11 cellular contexts compared by ENCODE assay signal in genomic region chr16:83701494-83701893, GRCh38.
DNase-seq lines count a peak whose midpoint lies in the region; FAIRE-seq and TF ChIP-seq lines count a peak whose summit lies in the region.
"Had no signal": no experiment of that assay in that cellular context is flagged by ENCODE, and none has a peak within 500 bp of the region (broad histone marks: within the 10 kb centered on the region; RNA-seq: fewer than 3 reads in every experiment).

No MANE protein-coding gene starts in this region.

- H3K4me3 Mint-ChIP-seq in mesothelial cell of epicardium: no peak overlapping the region

- TF ChIP-seq CTCF in adrenal gland (IDR thresholded peaks at IDR 0.05): no peak
- TF ChIP-seq CTCF in mesothelial cell of epicardium (IDR thresholded peaks at IDR 0.05; ENCODE audit: unreplicated experiment): no peak
- TF ChIP-seq CTCF in ascending aorta (IDR thresholded peaks at IDR 0.05): no peak
- TF ChIP-seq CTCF in spleen (IDR thresholded peaks at IDR 0.05 in 8 of 11, conservative IDR thresholded peaks at IDR 0.05 in 3 of 11): no peak

- intact Hi-C loops in adrenal gland (cut with DNase I) (no loop called here), ascending aorta (cut with DNase I) (no loop called here), spleen (cut with DNase I; ENCODE audit: low total_unique reads) (no loop called here)

- H3K27ac ChIP-seq in adrenal gland: no peak overlapping the region
- no peak overlapping the region for H3K27ac ChIP-seq in ascending aorta
- no peak overlapping the region for H3K27ac ChIP-seq in spleen

- no peaks in the 10 kb centered on the region for H3K4me1 ChIP-seq in adrenal gland (replicated peaks in 1 of 2)
- no peaks in the 10 kb centered on the region for H3K4me1 ChIP-seq in ascending aorta
- no peaks in the 10 kb centered on the region for H3K4me1 ChIP-seq in spleen

- 29 to 42% (median 37%) methylated on average over 9 of the region's 9 CpGs for WGBS in adrenal gland, 4 donors
- 28 to 49% (median 45%) methylated on average over 9 of the region's 9 CpGs for WGBS in spleen, 5 donors

- no peak overlapping the region for H3K27ac Mint-ChIP-seq in mesothelial cell of epicardium

- TF ChIP-seq POLR2A in adrenal gland (IDR thresholded peaks at IDR 0.05) (no peak), GM12891 (IDR thresholded peaks at IDR 0.05; ENCODE audit: low read depth, low read length) (no peak), spleen (IDR thresholded peaks at IDR 0.05) (no peak)

- H3K27me3 Mint-ChIP-seq in mesothelial cell of epicardium (ENCODE audit: low read depth): peaks cover 13% of the 10 kb centered on the region

- no peaks in the 10 kb centered on the region for H3K9me3 Mint-ChIP-seq in mesothelial cell of epicardium

- no peaks in the 10 kb centered on the region for H3K4me1 Mint-ChIP-seq in mesothelial cell of epicardium

- H3K9me3 ChIP-seq in adrenal gland (replicated peaks in 1 of 3) (no peaks in the 10 kb centered on the region), ascending aorta (no peaks in the 10 kb centered on the region), spleen (no peaks in the 10 kb centered on the region)

- no peak for FAIRE-seq in GM12891 (lab: Jason Lieb, UNC)
- FAIRE-seq: keratinocyte had no signal

- no peaks in the 10 kb centered on the region for H3K27me3 ChIP-seq in adrenal gland
- H3K27me3 ChIP-seq in ascending aorta: no peaks in the 10 kb centered on the region
- H3K27me3 ChIP-seq in spleen (replicated peaks in 1 of 7): peaks cover 0 to 5% (median 0%) of the 10 kb centered on the region in 7 donors

- DNase-seq in GM03348 (ENCODE audit: low spot score) (peak; percentile 68), Kasumi-1 (lab: John Stamatoyannopoulos, UW) (peak; percentile 36 to 53), adrenal gland (peak in 6 of 7 donors; percentile 23 to 53 (median 40)), mesothelial cell of epicardium (ENCODE audit: low spot score in 2 of 2, unreplicated experiment in 2 of 2) (peak; percentile 55 to 82), ascending aorta (ENCODE audit: low spot score in 2 of 2) (no peak), GM12891 (ENCODE audit: insufficient read length, low spot score) (no peak), T1000 (lab: John Stamatoyannopoulos, UW) (no peak), spleen (no peak)
- DNase-seq: activated naive CD4-positive, alpha-beta T cell treated with Interleukin-2 at 50 U/mL for 16 hours; NCI-H2171 had no signal

- no peak overlapping the region for H3K4me3 ChIP-seq in adrenal gland
- no peak overlapping the region for H3K4me3 ChIP-seq in ascending aorta
- no peak overlapping the region for H3K4me3 ChIP-seq in spleen

- H3K36me3 ChIP-seq in adrenal gland (replicated peaks in 1 of 2) (no peaks in the 10 kb centered on the region), ascending aorta (no peaks in the 10 kb centered on the region), spleen (no peaks in the 10 kb centered on the region)

- H3K36me3 Mint-ChIP-seq in mesothelial cell of epicardium: no peaks in the 10 kb centered on the region

TF ChIP-seq in GM12891, 5 proteins besides CTCF, POLR2A, EP300 and RAD21:
- TF ChIP-seq TAF1 (IDR thresholded peaks at IDR 0.05; ENCODE audit: low read depth, low read length) (no peak), POU2F2 (IDR thresholded peaks at IDR 0.05; ENCODE audit: low read depth, low read length) (no peak), SPI1 (IDR thresholded peaks at IDR 0.05; ENCODE audit: low read depth, low read length) (no peak), PAX5 (IDR thresholded peaks at IDR 0.05; ENCODE audit: insufficient read depth, low read length, severe bottlenecking) (no peak), POLR2AphosphoS5 (IDR thresholded peaks at IDR 0.05; ENCODE audit: low read depth, low read length) (no peak)

Comparison
In these comparisons a context has a peak if more than half of its experiments do, and no peak if none do; other contexts are left out.
1. DNase-seq: peak in GM03348 (single experiment), Kasumi-1 (2 of 2), adrenal gland (6 of 7) and mesothelial cell of epicardium (2 of 2); none in ascending aorta (0 of 2), GM12891 (single experiment), T1000 (single experiment) and spleen (single experiment).